In genomic region chr1:156813298-156813697, GRCh38 we compare ENCODE assay signal across 9 cellular contexts. TPM values are rescaled to one million over a fixed set of nuclear protein-coding genes. Genes with fewer than 3 reads are reported as not detected.
DNase-seq lines count a peak whose midpoint lies in the region; ATAC-seq and TF ChIP-seq lines count a peak whose summit lies in the region.
"Had no signal": no experiment of that assay in that cellular context is flagged by ENCODE, and none has a peak within 500 bp of the region (broad histone marks: within the 10 kb centered on the region; RNA-seq: fewer than 3 reads in every experiment).

No MANE protein-coding gene starts in this region.

- no peak for TF ChIP-seq CTCF in brain (conservative IDR thresholded peaks at IDR 0.05)
- TF ChIP-seq CTCF in tibial nerve (IDR thresholded peaks at IDR 0.05) = no peak

- H3K27me3 ChIP-seq in tibial nerve = no peaks in the 10 kb centered on the region

- H3K27me3 Mint-ChIP-seq in activated naive CD4-positive, alpha-beta T cell treated with anti-CD3 and anti-CD28 coated beads, Interleukin-2, amount 10 ng/mL, durations not matched to agents 7 days and 5 days = peaks cover 5% of the 10 kb centered on the region
- peaks cover 31% of the 10 kb centered on the region for H3K27me3 Mint-ChIP-seq in brain

- peak overlapping the region; percentile 100 for H3K27ac Mint-ChIP-seq in activated naive CD4-positive, alpha-beta T cell treated with anti-CD3 and anti-CD28 coated beads, Interleukin-2, amount 10 ng/mL, durations not matched to agents 7 days and 5 days
- H3K27ac Mint-ChIP-seq in brain = peak overlapping the region in 2 of 5 experiments; percentile 31 to 46

- peaks cover 88% of the 10 kb centered on the region for H3K4me1 Mint-ChIP-seq in activated naive CD4-positive, alpha-beta T cell treated with anti-CD3 and anti-CD28 coated beads, Interleukin-2, amount 10 ng/mL, durations not matched to agents 7 days and 5 days
- H3K4me1 Mint-ChIP-seq in brain = peaks cover 33% of the 10 kb centered on the region

- CTCF ChIA-PET in activated naive CD4-positive, alpha-beta T cell treated with anti-CD3 and anti-CD28 coated beads, Interleukin-2, amount 10 ng/mL, durations not matched to agents 7 days and 5 days (lab: Charles Lee) = interaction anchor here (0.8 to 5.7 kb wide), 13 partner anchors 14 to 87 kb away, joined by 3 to 58 read pairs (median 4); partner anchors contain the start of gene NTRK1

- TF ChIP-seq EP300 in tibial nerve (IDR thresholded peaks at IDR 0.05) = no peak

- ATAC-seq in HG02870 (IDR thresholded peaks at IDR 0.05; ENCODE audit: unreplicated experiment) = no peak

- H3K4me3 Mint-ChIP-seq in activated naive CD4-positive, alpha-beta T cell treated with anti-CD3 and anti-CD28 coated beads, Interleukin-2, amount 10 ng/mL, durations not matched to agents 7 days and 5 days = peak overlapping the region; percentile 93
- peak overlapping the region; percentile 27 to 76 (median 75) for H3K4me3 Mint-ChIP-seq in brain

- peak overlapping the region; percentile 14 for H3K4me3 ChIP-seq in mesodermal cell (ENCODE audit: extremely low read depth, insufficient read depth, low read length, poor library complexity, severe bottlenecking)
- peak overlapping the region; percentile 27 to 60 (median 54) for H3K4me3 ChIP-seq in tibial nerve

- H3K36me3 Mint-ChIP-seq in activated naive CD4-positive, alpha-beta T cell treated with anti-CD3 and anti-CD28 coated beads, Interleukin-2, amount 10 ng/mL, durations not matched to agents 7 days and 5 days = peaks cover 59% of the 10 kb centered on the region
- no peaks in the 10 kb centered on the region for H3K36me3 Mint-ChIP-seq in brain

- no peaks in the 10 kb centered on the region for H3K9me3 Mint-ChIP-seq in activated naive CD4-positive, alpha-beta T cell treated with anti-CD3 and anti-CD28 coated beads, Interleukin-2, amount 10 ng/mL, durations not matched to agents 7 days and 5 days
- H3K9me3 Mint-ChIP-seq in brain = no peaks in the 10 kb centered on the region

- H3K9me3 ChIP-seq in mesodermal cell (ENCODE audit: control insufficient read depth, low read length) (no peaks in the 10 kb centered on the region), tibial nerve (no peaks in the 10 kb centered on the region)

- H3K4me1 ChIP-seq in mesodermal cell (ENCODE audit: control insufficient read depth, insufficient read depth, low read length, poor library complexity, severe bottlenecking) = peaks cover 31% of the 10 kb centered on the region
- peaks cover 0 to 22% (median 15%) of the 10 kb centered on the region in 4 donors for H3K4me1 ChIP-seq in tibial nerve

- no peak for DNase-seq in activated naive CD4-positive, alpha-beta T cell treated with anti-CD3 and anti-CD28 coated beads, Interleukin-2, amount 10 ng/mL, durations not matched to agents 7 days and 5 days
- no peak for DNase-seq in activated naive CD4-positive, alpha-beta T cell treated with Interleukin-2 at 50 U/mL for 16 hours
- DNase-seq in tibial nerve (ENCODE audit: low spot score in 2 of 2) = no peak
- DNase-seq in medulla oblongata (ENCODE audit: extremely low spot score) = no peak
- DNase-seq in NCI-H1436 treated with DMSO at 0.1 percent for 48 hours (lab: John Stamatoyannopoulos, UW) = no peak

- no peaks in the 10 kb centered on the region for H3K36me3 ChIP-seq in mesodermal cell (ENCODE audit: control insufficient read depth, insufficient read depth, low read length)
- no peaks in the 10 kb centered on the region for H3K36me3 ChIP-seq in tibial nerve

- 20 to 48% methylated on average over 1 to 2 of the region's 10 CpGs for WGBS in mesodermal cell (ENCODE audit: insufficient coverage in 2 of 2), 2 experiments
- 33 to 36% methylated on average over 10 of the region's 10 CpGs for WGBS in tibial nerve, 2 donors

- no peak for TF ChIP-seq POLR2A in tibial nerve (IDR thresholded peaks at IDR 0.05)

- H3K27ac ChIP-seq in mesodermal cell (ENCODE audit: low read depth, low read length, severe bottlenecking) (no peak overlapping the region), tibial nerve (peak overlapping the region in 1 of 4 donors; percentile 44)

RNA-seq across cellular contexts. Expression of gene SH2D2A, which starts 3.4 kb away (rescaled TPM):
- polyA plus RNA-seq in brain (ENCODE audit: insufficient read depth, low read depth, low replicate concordance) = 0.36 TPM
- polyA plus RNA-seq in mesodermal cell (2013, experiment 1 of 2) = 1.5 TPM
- 1.5 TPM for polyA plus RNA-seq in mesodermal cell (2013, experiment 2 of 2)
- total RNA-seq in tibial nerve = 1 to 10 TPM in 2 of 4 donors, under 1 TPM in 1, not detected in 1; 0.78 to 7.2 (median 2.9) TPM

RNA-seq across cellular contexts. Expression of gene INSRR, which starts 45.6 kb away (rescaled TPM):
- 0.42 TPM for polyA plus RNA-seq in brain (ENCODE audit: insufficient read depth, low read depth, low replicate concordance)
- polyA plus RNA-seq in mesodermal cell (2013, experiment 1 of 2) = 0.18 TPM
- polyA plus RNA-seq in mesodermal cell (2013, experiment 2 of 2) = 0.10 TPM
- total RNA-seq in tibial nerve = under 1 TPM; under 0.01 to 0.60 (median 0.20) TPM
- polyA plus RNA-seq: BJ had no signal

RNA-seq across cellular contexts. Expression of gene PRCC, which starts 46.0 kb away (rescaled TPM):
- 111 TPM for polyA plus RNA-seq in brain (ENCODE audit: insufficient read depth, low read depth, low replicate concordance)
- 88.8 TPM for polyA plus RNA-seq in mesodermal cell (2013, experiment 1 of 2)
- polyA plus RNA-seq in mesodermal cell (2013, experiment 2 of 2) = 79.1 TPM
- 10 to 100 TPM; 25.1 to 44.6 (median 30.8) TPM for total RNA-seq in tibial nerve

RNA-seq across cellular contexts. Expression of gene NTRK1, which starts 47.4 kb away (rescaled TPM):
- polyA plus RNA-seq in brain (ENCODE audit: insufficient read depth, low read depth, low replicate concordance) = 0.32 TPM
- 7.4 TPM for polyA plus RNA-seq in mesodermal cell (2013, experiment 1 of 2)
- 6.0 TPM for polyA plus RNA-seq in mesodermal cell (2013, experiment 2 of 2)
- total RNA-seq in tibial nerve = under 1 TPM in 3 of 4 donors, not detected in 1; 0.22 to 0.42 (median 0.39) TPM
